In the genomic region with DNA sequence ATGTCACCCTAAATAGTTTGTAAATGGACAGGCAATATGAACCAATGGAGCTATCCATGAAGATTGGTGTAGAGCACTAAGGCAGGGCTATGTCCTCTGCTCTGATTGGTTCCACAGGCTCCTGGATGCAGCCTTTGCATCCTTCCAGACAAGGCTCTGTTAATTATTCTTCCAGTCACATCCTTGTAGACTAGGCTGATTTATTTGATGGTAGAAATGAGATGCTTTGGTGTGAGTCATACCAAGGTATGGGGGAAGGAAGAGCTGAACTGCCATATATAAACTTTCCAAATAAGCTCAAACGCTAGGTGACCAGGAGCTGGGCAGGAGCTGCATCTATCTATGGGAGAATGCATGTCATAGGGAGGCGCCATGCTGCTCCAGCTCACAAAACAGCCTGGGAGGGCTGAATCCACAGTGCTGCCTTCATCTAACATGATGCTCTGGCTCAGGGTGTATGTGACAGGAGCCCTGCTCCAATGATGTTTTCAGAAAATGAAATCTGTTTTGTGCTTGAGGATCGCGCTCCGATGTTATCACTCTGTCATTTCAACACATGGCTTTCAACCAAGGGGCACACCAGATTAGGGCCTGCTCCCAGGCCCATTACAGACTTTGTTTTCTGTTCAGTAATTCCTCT, we compare ENCODE assay signal across 29 cellular contexts.
"Had no signal": no experiment of that assay in that cellular context is flagged by ENCODE, and none has a peak within 500 bp of the region (broad histone marks: within the 10 kb centered on the region; RNA-seq: fewer than 3 reads in every experiment).

No MANE protein-coding gene starts in this region.

- ATAC-seq: activated CD8-positive, alpha-beta memory T cell treated with anti-CD3 and anti-CD28 coated beads, Interleukin-2, amount 10 ng/mL, durations not matched to agents 7 days and 5 days; T-cell had no signal

- H3K27ac Mint-ChIP-seq: activated B cell treated with CpG ODN at 0.5 μM for 24 hours; activated CD4-positive, alpha-beta T cell treated with anti-CD3 and anti-CD28 coated beads, Interleukin-2, amount 10 ng/mL, durations not matched to agents 24 days and 14 days; activated CD8-positive, alpha-beta memory T cell treated with anti-CD3 and anti-CD28 coated beads, Interleukin-2, amount 10 ng/mL, durations not matched to agents 7 days and 5 days; activated naive CD8-positive, alpha-beta T cell; activated T-cell treated with anti-CD3 and anti-CD28 coated beads, Interleukin-2, amount 50 U/mL, for 24 hours; activated T-helper 1 cell treated with anti-CD3 and anti-CD28 coated beads, Interleukin-12 subunit alpha, Interleukin-12 subunit beta, Interleukin-2, Interleukin-4 antibody, amounts not matched to agents 30 ng/mL and 10 ng/mL and 1 ng/mL, durations not matched to agents 14 hours and 24 hours and 36 hours; T-cell had no signal

- H3K27me3 ChIP-seq: brain microvascular endothelial cell, cardiac muscle cell, SJSA1 had no signal

- H3K36me3 ChIP-seq: brain microvascular endothelial cell, cardiac muscle cell, SJSA1 had no signal

- H3K4me3 ChIP-seq: cardiac muscle cell, SJSA1 had no signal

- H3K9me3 Mint-ChIP-seq: activated B cell treated with CpG ODN at 0.5 μM for 24 hours had no signal

- DNase-seq: activated B cell treated with CpG ODN at 0.5 μM for 24 hours; activated CD4-positive, alpha-beta T cell treated with anti-CD3 and anti-CD28 coated beads for 1 hour; activated CD4-positive, alpha-beta T cell treated with anti-CD3 and anti-CD28 coated beads, Interleukin-2, amount 10 ng/mL, durations not matched to agents 24 days and 14 days; activated CD4-positive, alpha-beta T cell treated with anti-CD3 and anti-CD28 coated beads, Interleukin-2, amount 50 U/mL, for 48 hours; activated CD8-positive, alpha-beta memory T cell treated with anti-CD3 and anti-CD28 coated beads, Interleukin-2, amount 10 ng/mL, durations not matched to agents 7 days and 5 days; activated effector memory CD4-positive, alpha-beta T cell treated with Interleukin-2 at 50 U/mL for 16 hours; activated naive CD4-positive, alpha-beta T cell treated with Interleukin-2 at 50 U/mL for 16 hours; activated T-cell treated with anti-CD3 and anti-CD28 coated beads, Interleukin-2, amount 50 U/mL, for 24 hours; amygdala; brain microvascular endothelial cell; Kasumi-1; KBM-7; NCI-H1048; NCI-H1417; NCI-H2029; NCI-H2107; NCI-H345; NCI-H510A; NCI-H526 treated with DMSO at 0.1 percent for 48 hours; NCI-H82; SHP77; T-cell; T-helper 2 cell; T1000 had no signal

- H3K36me3 Mint-ChIP-seq: activated CD8-positive, alpha-beta memory T cell treated with anti-CD3 and anti-CD28 coated beads, Interleukin-2, amount 10 ng/mL, durations not matched to agents 7 days and 5 days; activated naive CD8-positive, alpha-beta T cell; T-cell had no signal

- H3K9me3 ChIP-seq: SJSA1 had no signal

- FAIRE-seq: TTC549 had no signal

- H3K27ac ChIP-seq: brain microvascular endothelial cell, cardiac muscle cell, SJSA1 had no signal
